Comparison of ENCODE assay signal across 25 cellular contexts in genomic region chr6:159718634-159719033, GRCh38.
"Had no signal": no experiment of that assay in that cellular context is flagged by ENCODE, and none has a peak within 500 bp of the region (broad histone marks: within the 10 kb centered on the region; RNA-seq: fewer than 3 reads in every experiment).

No MANE protein-coding gene starts in this region.

- H3K9ac ChIP-seq: neural progenitor cell had no signal

- H3K4me3 Mint-ChIP-seq: activated CD4-positive, alpha-beta T cell treated with anti-CD3 and anti-CD28 coated beads, Interleukin-2, amount 10 ng/mL, durations not matched to agents 7 days and 5 days; activated CD8-positive, alpha-beta memory T cell treated with anti-CD3 and anti-CD28 coated beads, Interleukin-2, amount 10 ng/mL, durations not matched to agents 7 days and 5 days; activated CD8-positive, alpha-beta T cell treated with anti-CD3 and anti-CD28 coated beads for 36 hours; central memory CD8-positive, alpha-beta T cell; naive thymus-derived CD8-positive, alpha-beta T cell; neural progenitor cell; T-helper 1 cell treated with Interleukin-12 subunit alpha and Interleukin-12 subunit beta and Interleukin-4 antibody, amounts not matched to agents 30 μg/mL and 1 μg/mL, for 36 hours had no signal

- H3K4me2 ChIP-seq: neural progenitor cell had no signal

- H2AFZ ChIP-seq: neural progenitor cell had no signal

- ATAC-seq: activated CD4-positive, CD25-positive, alpha-beta regulatory T cell treated with anti-CD3 and anti-CD28 coated beads, Interleukin-2, amount 50 U/mL, for 24 hours; activated CD8-positive, alpha-beta memory T cell treated with anti-CD3 and anti-CD28 coated beads, Interleukin-2, amount 10 ng/mL, durations not matched to agents 7 days and 5 days; activated CD8-positive, alpha-beta T cell treated with anti-CD3 and anti-CD28 coated beads for 36 hours; activated naive CD4-positive, alpha-beta T cell treated with anti-CD3 and anti-CD28 coated beads, Interleukin-2, amount 50 U/mL, for 72 hours; left lobe of liver; lower lobe of right lung; naive thymus-derived CD8-positive, alpha-beta T cell had no signal

- H3K36me3 ChIP-seq: brain microvascular endothelial cell, lower lobe of right lung, neural progenitor cell, right atrium auricular region, spleen had no signal

- DNase-seq: activated CD4-positive, alpha-beta T cell treated with anti-CD3 and anti-CD28 coated beads, Interleukin-2, amount 10 ng/mL, durations not matched to agents 7 days and 5 days; activated CD8-positive, alpha-beta memory T cell treated with anti-CD3 and anti-CD28 coated beads, Interleukin-2, amount 10 ng/mL, durations not matched to agents 7 days and 5 days; activated CD8-positive, alpha-beta T cell treated with anti-CD3 and anti-CD28 coated beads for 36 hours; activated gamma-delta T cell treated with Interleukin-2 at 50 U/mL for 16 hours; activated T-cell treated with anti-CD3 and anti-CD28 coated beads for 4 hours; aorta; brain microvascular endothelial cell; dorsolateral prefrontal cortex; foreskin fibroblast; kidney; lower lobe of right lung; naive thymus-derived CD8-positive, alpha-beta T cell; spleen; stimulated activated CD4-positive, alpha-beta T cell treated with anti-CD3 and anti-CD28 coated beads, Interleukin-4, amount 100 ng/mL, for 1 hour; stimulated activated naive CD4-positive, alpha-beta T cell; testis; trophoblast cell had no signal

- H3K27me3 ChIP-seq: brain microvascular endothelial cell, dorsolateral prefrontal cortex, neural progenitor cell, right atrium auricular region, spleen, testis had no signal

- H3K27ac ChIP-seq: brain microvascular endothelial cell, lower lobe of right lung, neural progenitor cell, right atrium auricular region, testis had no signal

- H3K9me3 Mint-ChIP-seq: activated CD8-positive, alpha-beta T cell treated with anti-CD3 and anti-CD28 coated beads for 36 hours; neural progenitor cell had no signal

- H3K27ac Mint-ChIP-seq: activated CD4-positive, alpha-beta T cell treated with anti-CD3 and anti-CD28 coated beads, Interleukin-2, amount 10 ng/mL, durations not matched to agents 7 days and 5 days; activated CD8-positive, alpha-beta memory T cell treated with anti-CD3 and anti-CD28 coated beads, Interleukin-2, amount 10 ng/mL, durations not matched to agents 7 days and 5 days; activated CD8-positive, alpha-beta T cell treated with anti-CD3 and anti-CD28 coated beads for 36 hours; activated naive CD4-positive, alpha-beta T cell treated with anti-CD3 and anti-CD28 coated beads, Interleukin-2, amount 50 U/mL, for 72 hours; neural progenitor cell; T-helper 1 cell treated with Interleukin-12 subunit alpha and Interleukin-12 subunit beta and Interleukin-4 antibody, amounts not matched to agents 30 μg/mL and 1 μg/mL, for 36 hours had no signal

- H3K4me1 Mint-ChIP-seq: neural progenitor cell had no signal

- H3K4me3 ChIP-seq: dorsolateral prefrontal cortex, lower lobe of right lung, neural progenitor cell, right atrium auricular region, spleen, testis had no signal

- H3K9me3 ChIP-seq: lower lobe of right lung, right atrium auricular region, testis had no signal

- H3K27me3 Mint-ChIP-seq: activated CD4-positive, alpha-beta T cell treated with anti-CD3 and anti-CD28 coated beads, Interleukin-2, amount 10 ng/mL, durations not matched to agents 7 days and 5 days; activated CD8-positive, alpha-beta memory T cell treated with anti-CD3 and anti-CD28 coated beads, Interleukin-2, amount 10 ng/mL, durations not matched to agents 7 days and 5 days; activated CD8-positive, alpha-beta T cell treated with anti-CD3 and anti-CD28 coated beads for 36 hours; central memory CD8-positive, alpha-beta T cell; naive thymus-derived CD8-positive, alpha-beta T cell; progenitor cell of endocrine pancreas had no signal
